Comparison of ENCODE assay signal across 19 cellular contexts in the genomic region with DNA sequence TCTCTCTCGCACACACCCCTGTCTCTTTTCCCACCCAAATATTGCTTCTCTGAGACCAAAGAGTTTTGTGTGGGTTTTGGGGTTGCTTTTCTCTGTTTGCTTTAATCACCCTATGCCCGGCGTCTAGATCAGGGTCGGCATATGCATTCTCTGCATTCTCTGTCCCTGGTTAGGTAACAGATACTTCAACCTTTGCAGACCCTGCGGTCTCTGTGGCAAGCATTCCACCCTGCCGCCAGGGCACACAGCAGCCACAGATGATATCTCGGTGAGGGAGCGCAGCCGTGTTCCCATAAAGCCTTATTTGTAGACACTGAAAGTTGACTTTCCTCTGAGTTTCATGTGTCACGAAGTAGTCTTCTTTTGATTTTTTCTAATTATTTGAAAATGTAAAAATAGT.
DNase-seq lines count a peak whose midpoint lies in the region; ATAC-seq and TF ChIP-seq lines count a peak whose summit lies in the region.
"Had no signal": no experiment of that assay in that cellular context is flagged by ENCODE, and none has a peak within 500 bp of the region (broad histone marks: within the 10 kb centered on the region; RNA-seq: fewer than 3 reads in every experiment).

No MANE protein-coding gene starts in this region.

- H3K36me3 Mint-ChIP-seq in type B pancreatic cell: no peaks in the 10 kb centered on the region
- peaks cover 47% of the 10 kb centered on the region for H3K36me3 Mint-ChIP-seq in endothelial cell (ENCODE audit: low read depth, unreplicated experiment)
- H3K36me3 Mint-ChIP-seq: CD8-positive, alpha-beta T cell had no signal

- no peak for TF ChIP-seq POLR2A in gastrocnemius medialis (IDR thresholded peaks at IDR 0.05)

- H3K9me3 Mint-ChIP-seq in type B pancreatic cell (peaks cover 5% of the 10 kb centered on the region), endothelial cell (ENCODE audit: unreplicated experiment) (peaks cover 73% of the 10 kb centered on the region)
- H3K9me3 Mint-ChIP-seq: CD8-positive, alpha-beta T cell had no signal

- H3K27me3 ChIP-seq in DND-41 (ENCODE audit: insufficient read depth, low read length, poor library complexity) (peaks cover 9% of the 10 kb centered on the region), upper lobe of right lung (peaks cover 17% of the 10 kb centered on the region), gastrocnemius medialis (peaks cover 0 to 3% (median 0%) of the 10 kb centered on the region in 3 donors)

- no peaks in the 10 kb centered on the region for H3K36me3 ChIP-seq in DND-41 (ENCODE audit: insufficient read depth, low read length)
- H3K36me3 ChIP-seq in upper lobe of right lung: no peaks in the 10 kb centered on the region
- no peaks in the 10 kb centered on the region for H3K36me3 ChIP-seq in gastrocnemius medialis
- H3K36me3 ChIP-seq: BLaER1 treated with 17β-estradiol and CSF1 and Interleukin-3, amounts not matched to agents 10 nM and 100 nM had no signal

- H3K27ac Mint-ChIP-seq in type B pancreatic cell (no peak overlapping the region), endothelial cell (ENCODE audit: unreplicated experiment) (no peak overlapping the region)
- H3K27ac Mint-ChIP-seq: CD8-positive, alpha-beta T cell; GM23338; HFFc6 had no signal

- DNase-seq in DND-41: peak; percentile 53
- DNase-seq in Jurkat, Clone E6-1 (ENCODE audit: low read depth, low spot score): peak; percentile 62
- peak; percentile 33 for DNase-seq in mesenteric fat pad (ENCODE audit: low spot score)
- DNase-seq in upper lobe of right lung: peak; percentile 40
- DNase-seq in gastrocnemius medialis: no peak
- no peak for DNase-seq in type B pancreatic cell (ENCODE audit: extremely low spot score, unreplicated experiment)
- no peak for DNase-seq in endothelial cell (ENCODE audit: low spot score)
- DNase-seq: 8988T; CD8-positive, alpha-beta T cell; COR-L47; DMS 273 treated with DMSO at 0.1 percent for 48 hours; DMS53; GDM1; H7; HFFc6 had no signal

- H3K4me1 Mint-ChIP-seq in type B pancreatic cell (ENCODE audit: unreplicated experiment) (no peaks in the 10 kb centered on the region), endothelial cell (ENCODE audit: unreplicated experiment) (peaks cover 5% of the 10 kb centered on the region)
- H3K4me1 Mint-ChIP-seq: GM23338 had no signal

- no peak for TF ChIP-seq CTCF in DND-41 (IDR thresholded peaks at IDR 0.05; ENCODE audit: borderline replicate concordance, extremely low read depth, low read length, poor library complexity, severe bottlenecking)
- TF ChIP-seq CTCF in upper lobe of right lung (IDR thresholded peaks at IDR 0.05): no peak
- no peak for TF ChIP-seq CTCF in gastrocnemius medialis (IDR thresholded peaks at IDR 0.05 in 4 of 5, conservative IDR thresholded peaks at IDR 0.05 in 1 of 5)
- TF ChIP-seq CTCF in type B pancreatic cell (conservative IDR thresholded peaks at IDR 0.05): no peak
- no peak for TF ChIP-seq CTCF in endothelial cell (IDR thresholded peaks at IDR 0.05; ENCODE audit: unreplicated experiment)

- intact Hi-C loops in upper lobe of right lung (cut with DNase I) (no loop called here), gastrocnemius medialis (cut with DNase I; ENCODE audit: low total_unique reads) (no loop called here)

- no peak overlapping the region for H3K4me3 Mint-ChIP-seq in type B pancreatic cell
- H3K4me3 Mint-ChIP-seq in endothelial cell (ENCODE audit: unreplicated experiment): no peak overlapping the region
- H3K4me3 Mint-ChIP-seq: CD8-positive, alpha-beta T cell; GM23338; HFFc6 had no signal

- H3K9ac ChIP-seq in DND-41 (ENCODE audit: low read depth, low read length): no peak overlapping the region
- H3K9ac ChIP-seq: BLaER1 treated with 17β-estradiol and CSF1 and Interleukin-3, amounts not matched to agents 10 nM and 100 nM had no signal

- no peaks in the 10 kb centered on the region for H3K79me2 ChIP-seq in DND-41 (ENCODE audit: insufficient read depth, low read length)

- H3K4me3 ChIP-seq in DND-41 (ENCODE audit: low read depth in 1 of 2, low read length in 2 of 2): no peak overlapping the region
- no peak overlapping the region for H3K4me3 ChIP-seq in Jurkat, Clone E6-1 (ENCODE audit: low read length)
- no peak overlapping the region for H3K4me3 ChIP-seq in upper lobe of right lung
- no peak overlapping the region for H3K4me3 ChIP-seq in gastrocnemius medialis
- H3K4me3 ChIP-seq: BLaER1 treated with 17β-estradiol and CSF1 and Interleukin-3, amounts not matched to agents 10 nM and 100 nM; GM23338 had no signal

- in situ Hi-C loops in gastrocnemius medialis (cut with MboI; ENCODE audit: low sequenced_read_pairs in 4 of 4): loop anchor here in 1 of 4 donors (10.0 kb wide), 1 partner anchor 283 kb away; a partner anchor contains a TSS

- H3K9me3 ChIP-seq in DND-41 (ENCODE audit: insufficient read depth, low read length, severe bottlenecking) (no peaks in the 10 kb centered on the region), upper lobe of right lung (no peaks in the 10 kb centered on the region), gastrocnemius medialis (no peaks in the 10 kb centered on the region)

- H4K20me1 ChIP-seq in DND-41 (ENCODE audit: insufficient read depth, low read length): peaks cover 5% of the 10 kb centered on the region

- H3K4me1 ChIP-seq in DND-41 (ENCODE audit: insufficient read depth, low read length) (peaks cover 5% of the 10 kb centered on the region; the same call in 1 of the 2 replicates), upper lobe of right lung (no peaks in the 10 kb centered on the region), gastrocnemius medialis (no peaks in the 10 kb centered on the region)

- no peak overlapping the region for H3K27ac ChIP-seq in DND-41 (ENCODE audit: low read length)
- H3K27ac ChIP-seq in upper lobe of right lung: no peak overlapping the region
- no peak overlapping the region for H3K27ac ChIP-seq in gastrocnemius medialis
- H3K27ac ChIP-seq: BLaER1 treated with 17β-estradiol and CSF1 and Interleukin-3, amounts not matched to agents 10 nM and 100 nM; HL-60 had no signal

- ATAC-seq in DND-41 (ENCODE audit: insufficient read depth, low read depth): peak; percentile 75
- ATAC-seq in upper lobe of right lung: no peak
- no peak for ATAC-seq in gastrocnemius medialis
- ATAC-seq: CD8-positive, alpha-beta T cell; GM23338; HCT116 had no signal

- peaks cover 46% of the 10 kb centered on the region for H3K27me3 Mint-ChIP-seq in type B pancreatic cell
- peaks cover 21% of the 10 kb centered on the region for H3K27me3 Mint-ChIP-seq in endothelial cell (ENCODE audit: unreplicated experiment)

- no peak overlapping the region for H2AFZ ChIP-seq in DND-41 (ENCODE audit: low read depth, low read length)
- H2AFZ ChIP-seq: GM23338 had no signal

- H3K4me2 ChIP-seq in DND-41 (ENCODE audit: insufficient read depth, low read length): no peak overlapping the region
- H3K4me2 ChIP-seq: BLaER1 treated with 17β-estradiol and CSF1 and Interleukin-3, amounts not matched to agents 10 nM and 100 nM; GM23338 had no signal

Comparison
In these comparisons a context has a peak if more than half of its experiments do, and no peak if none do; other contexts are left out.
1. DNase-seq: peak in DND-41 (single experiment), Jurkat, Clone E6-1 (single experiment), mesenteric fat pad (single experiment) and upper lobe of right lung (single experiment); none in gastrocnemius medialis (0 of 2), type B pancreatic cell (single experiment) and endothelial cell (single experiment).